ENCODE assay signal across 21 cellular contexts in the genomic region with DNA sequence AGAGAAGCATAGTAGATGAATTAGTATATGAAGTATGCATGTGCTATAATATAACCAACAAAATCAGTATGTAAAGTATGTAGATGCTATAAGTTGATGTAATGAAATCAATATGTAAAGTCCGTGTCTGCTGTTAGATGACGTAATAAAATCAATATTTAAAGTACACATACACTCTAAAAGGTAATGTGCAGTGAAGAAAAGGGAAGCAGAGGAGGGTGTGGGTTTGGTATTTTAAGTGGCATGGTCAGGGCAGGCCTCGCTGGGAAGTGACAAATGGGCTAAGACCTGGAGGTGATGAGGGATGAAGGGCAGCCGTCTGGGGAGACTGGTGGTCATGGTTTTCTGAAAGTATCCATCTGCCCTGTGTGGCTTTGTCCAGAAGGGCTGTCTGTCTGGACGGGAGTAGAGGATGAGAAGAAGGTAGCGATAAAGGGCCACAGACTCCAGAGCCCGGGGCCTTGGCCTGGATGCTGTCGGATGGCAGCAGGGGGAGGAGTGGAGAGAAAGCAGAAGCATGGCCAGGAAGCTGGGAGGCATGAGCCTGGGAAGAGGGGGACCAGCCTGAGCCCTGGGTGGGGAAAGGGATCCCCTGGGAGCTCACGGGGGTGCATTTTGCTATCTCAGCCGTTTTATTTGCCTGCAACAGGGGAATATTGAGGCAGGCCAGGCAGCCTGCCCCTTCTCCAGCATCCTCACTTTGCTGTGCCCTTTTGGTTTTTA.
"Had no signal": no experiment of that assay in that cellular context is flagged by ENCODE, and none has a peak within 500 bp of the region (broad histone marks: within the 10 kb centered on the region; RNA-seq: fewer than 3 reads in every experiment).

No MANE protein-coding gene starts in this region.

- H3K27me3 Mint-ChIP-seq: naive thymus-derived CD4-positive, alpha-beta T cell; stimulated activated naive CD8-positive, alpha-beta T cell treated with anti-CD3 and anti-CD28 coated beads, Interleukin-15, amount 100 ng/mL, for 72 hours had no signal

- H3K4me1 Mint-ChIP-seq: immature natural killer cell; naive thymus-derived CD4-positive, alpha-beta T cell; stimulated activated naive B cell treated with anti-CD40 and anti-IgM and Interleukin-4, amounts not matched to agents 10 μg/mL and 1 μg/mL and 100 μg/mL, for 72 hours; stimulated activated naive CD8-positive, alpha-beta T cell treated with anti-CD3 and anti-CD28 coated beads, Interleukin-15, amount 100 ng/mL, for 72 hours had no signal

- DNase-seq: effector memory CD8-positive, alpha-beta T cell; gastrocnemius medialis; immature natural killer cell; left cardiac atrium; mesendoderm; naive thymus-derived CD4-positive, alpha-beta T cell; ovary; right lobe of liver; spleen; stimulated activated CD4-positive, alpha-beta T cell treated with anti-CD3 and anti-CD28 coated beads, Interleukin-15, amount 100 ng/mL, for 24 hours; stimulated activated CD4-positive, alpha-beta T cell treated with anti-CD3 and anti-CD28 coated beads, Interleukin-1b, Interleukin-23, amount 100 ng/mL, for 48 hours; stimulated activated CD4-positive, alpha-beta T cell treated with anti-CD3 and anti-CD28 coated beads, Interleukin-4, amount 100 ng/mL, for 24 hours; stimulated activated naive B cell treated with anti-CD40 and anti-IgM and Interleukin-4, amounts not matched to agents 10 μg/mL and 1 μg/mL and 100 μg/mL, for 72 hours; stimulated activated naive CD8-positive, alpha-beta T cell treated with anti-CD3 and anti-CD28 coated beads, Interleukin-15, amount 100 ng/mL, for 72 hours; testis; upper lobe of right lung had no signal

- H3K4me1 ChIP-seq: gastrocnemius medialis, spleen, testis, tibial nerve, upper lobe of right lung had no signal

- H3K4me3 Mint-ChIP-seq: effector memory CD8-positive, alpha-beta T cell; immature natural killer cell; naive thymus-derived CD4-positive, alpha-beta T cell; stimulated activated naive B cell treated with anti-CD40 and anti-IgM and Interleukin-4, amounts not matched to agents 10 μg/mL and 1 μg/mL and 100 μg/mL, for 72 hours; stimulated activated naive CD8-positive, alpha-beta T cell treated with anti-CD3 and anti-CD28 coated beads, Interleukin-15, amount 100 ng/mL, for 72 hours had no signal

- H3K36me3 ChIP-seq: esophagus muscularis mucosa, gastrocnemius medialis, ovary, right lobe of liver, spleen, tibial nerve, upper lobe of right lung, vagina had no signal

- H3K9me3 Mint-ChIP-seq: effector memory CD8-positive, alpha-beta T cell; immature natural killer cell; naive thymus-derived CD4-positive, alpha-beta T cell; stimulated activated naive B cell treated with anti-CD40 and anti-IgM and Interleukin-4, amounts not matched to agents 10 μg/mL and 1 μg/mL and 100 μg/mL, for 72 hours; stimulated activated naive CD8-positive, alpha-beta T cell treated with anti-CD3 and anti-CD28 coated beads, Interleukin-15, amount 100 ng/mL, for 72 hours had no signal

- H3K27ac ChIP-seq: epithelial cell of prostate, esophagus muscularis mucosa, gastrocnemius medialis, ovary, right lobe of liver, spleen, testis, tibial nerve, upper lobe of right lung, vagina had no signal

- H3K9me3 ChIP-seq: esophagus muscularis mucosa, gastrocnemius medialis, ovary, right lobe of liver, spleen, testis, tibial nerve, upper lobe of right lung, vagina had no signal

- H3K36me3 Mint-ChIP-seq: immature natural killer cell; naive thymus-derived CD4-positive, alpha-beta T cell; stimulated activated naive B cell treated with anti-CD40 and anti-IgM and Interleukin-4, amounts not matched to agents 10 μg/mL and 1 μg/mL and 100 μg/mL, for 72 hours had no signal

- H3K27ac Mint-ChIP-seq: effector memory CD8-positive, alpha-beta T cell; immature natural killer cell; naive thymus-derived CD4-positive, alpha-beta T cell; stimulated activated naive B cell treated with anti-CD40 and anti-IgM and Interleukin-4, amounts not matched to agents 10 μg/mL and 1 μg/mL and 100 μg/mL, for 72 hours had no signal

- H3K27me3 ChIP-seq: esophagus muscularis mucosa, gastrocnemius medialis, ovary, right lobe of liver, spleen, testis, tibial nerve, vagina had no signal

- ATAC-seq: effector memory CD8-positive, alpha-beta T cell; gastrocnemius medialis; naive thymus-derived CD4-positive, alpha-beta T cell; stimulated activated naive B cell treated with anti-CD40 and anti-IgM and Interleukin-4, amounts not matched to agents 10 μg/mL and 1 μg/mL and 100 μg/mL, for 72 hours; stimulated activated naive CD8-positive, alpha-beta T cell treated with anti-CD3 and anti-CD28 coated beads, Interleukin-15, amount 100 ng/mL, for 72 hours; upper lobe of right lung had no signal

- FAIRE-seq: keratinocyte had no signal

- H3K4me3 ChIP-seq: esophagus muscularis mucosa, gastrocnemius medialis, ovary, right lobe of liver, spleen, testis, tibial nerve, upper lobe of right lung, vagina had no signal
